In the genomic region with DNA sequence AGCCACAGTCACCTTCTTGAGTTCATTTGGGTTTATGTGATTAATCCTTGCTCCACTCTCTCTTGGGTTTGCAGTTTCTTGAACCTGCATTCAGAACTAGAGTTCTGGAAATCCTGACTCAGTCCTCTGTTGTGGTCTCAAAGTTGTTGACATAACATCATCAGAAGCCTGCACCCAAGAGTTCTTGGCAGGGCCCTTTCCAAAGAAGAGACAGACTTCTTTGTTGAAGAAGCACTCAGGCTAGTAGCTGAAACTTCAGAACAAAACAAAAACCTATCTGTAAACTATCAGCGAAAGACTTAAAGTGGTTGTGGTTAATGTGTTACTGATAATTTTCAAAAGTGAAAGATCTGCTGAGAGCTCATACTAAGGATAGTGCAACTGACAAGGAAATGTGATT, we compare ENCODE assay signal across 12 cellular contexts.
DNase-seq lines count a peak whose midpoint lies in the region; ATAC-seq lines count a peak whose summit lies in the region.
"Had no signal": no experiment of that assay in that cellular context is flagged by ENCODE, and none has a peak within 500 bp of the region (broad histone marks: within the 10 kb centered on the region; RNA-seq: fewer than 3 reads in every experiment).

No MANE protein-coding gene starts in this region.

- no peaks in the 10 kb centered on the region for H3K36me3 ChIP-seq in GM23248 (ENCODE audit: low read depth)

- no peaks in the 10 kb centered on the region for H3K9me3 ChIP-seq in GM23248 (ENCODE audit: low read depth)

- peaks cover 19% of the 10 kb centered on the region; the same call in 1 of the 2 replicates for H3K27me3 ChIP-seq in GM23248 (replicated peaks; ENCODE audit: insufficient read depth)
- H3K27me3 ChIP-seq: foreskin keratinocyte had no signal

- H3K79me2 ChIP-seq in GM23248 (ENCODE audit: insufficient read depth), result no peaks in the 10 kb centered on the region

- ATAC-seq in GM18907 (IDR thresholded peaks at IDR 0.05; ENCODE audit: unreplicated experiment) (peak; percentile 95), left colon (no peak), HG02852 (IDR thresholded peaks at IDR 0.05; ENCODE audit: unreplicated experiment) (no peak)
- ATAC-seq: foreskin keratinocyte had no signal

- H4K20me1 ChIP-seq in GM23248 (ENCODE audit: insufficient read depth), result no peaks in the 10 kb centered on the region

- in situ Hi-C loops in GM23248 (cut with MboI), result no loop called here

- DNase-seq in GM23248, result peak; percentile 21
- peak; percentile 7 for DNase-seq in HT-29 (ENCODE audit: low spot score)
- DNase-seq in kidney tubule cell (ENCODE audit: low spot score), result peak; percentile 31
- no peak for DNase-seq in left colon
- no peak for DNase-seq in AG20443 (ENCODE audit: low spot score)
- no peak for DNase-seq in SHP77 treated with DMSO at 0.1 percent for 48 hours (lab: John Stamatoyannopoulos, UW)
- DNase-seq: foreskin keratinocyte; occipital lobe; PC-9; stimulated activated CD4-positive, alpha-beta T cell treated with anti-CD3 and anti-CD28 coated beads, Interleukin-2, amount 100 ng/mL, for 24 hours had no signal

- H3F3A ChIP-seq in GM23248 (ENCODE audit: insufficient read depth), result no peaks in the 10 kb centered on the region

- H3K9me2 ChIP-seq in GM23248 (ENCODE audit: insufficient read depth), result no peaks in the 10 kb centered on the region

- no peak overlapping the region for H3K27ac ChIP-seq in GM23248
- H3K27ac ChIP-seq: foreskin keratinocyte, PC-9 had no signal

- H3K4me3 ChIP-seq in GM23248, result no peak overlapping the region
- H3K4me3 ChIP-seq: PC-9 had no signal

- 26 to 35% methylated on average over 1 of the region's 1 CpG for WGBS in GM23248 (ENCODE audit: low coverage in 1 of 2, low lambda C conversion rate in 2 of 2, missing lambda C conversion rate in 2 of 2), 2 experiments

- H3K4me2 ChIP-seq in GM23248 (ENCODE audit: unreplicated experiment), result no peak overlapping the region
- H3K4me2 ChIP-seq: PC-9 had no signal

- no peak overlapping the region for H3K9ac ChIP-seq in GM23248

- H2AFZ ChIP-seq in GM23248, result no peak overlapping the region
- H2AFZ ChIP-seq: PC-9 had no signal

- H3K4me1 ChIP-seq in GM23248 (ENCODE audit: insufficient read depth), result no peaks in the 10 kb centered on the region
- H3K4me1 ChIP-seq: foreskin keratinocyte had no signal

- intact Hi-C loops in left colon (cut with DNase I, micrococcal nuclease), result no loop called here

Comparison
In these comparisons a context has a peak if more than half of its experiments do, and no peak if none do; other contexts are left out.
1. DNase-seq: peak in GM23248 (single experiment), HT-29 (single experiment) and kidney tubule cell (single experiment); none in left colon (0 of 2), AG20443 (single experiment) and SHP77 treated with DMSO at 0.1 percent for 48 hours (single experiment).